ENCODE assay signal across 21 cellular contexts in genomic region chr17:56679767-56680422, GRCh38.
DNase-seq lines count a peak whose midpoint lies in the region; ATAC-seq and TF ChIP-seq lines count a peak whose summit lies in the region.
"Had no signal": no experiment of that assay in that cellular context is flagged by ENCODE, and none has a peak within 500 bp of the region (broad histone marks: within the 10 kb centered on the region; RNA-seq: fewer than 3 reads in every experiment).

No MANE protein-coding gene starts in this region.

- peaks cover 13% of the 10 kb centered on the region for H3F3A ChIP-seq in SK-N-SH (replicated peaks; ENCODE audit: insufficient read depth)

- no peaks in the 10 kb centered on the region for H3K36me3 ChIP-seq in HEK293 (ENCODE audit: control insufficient read depth in 2 of 2, insufficient read depth in 1 of 2, low read length in 2 of 2)
- H3K36me3 ChIP-seq in SK-N-SH (replicated peaks in 1 of 2; ENCODE audit: control insufficient read depth in 1 of 2, insufficient read depth in 2 of 2, low read length in 1 of 2): no peaks in the 10 kb centered on the region
- H3K36me3 ChIP-seq: gastrocnemius medialis, prostate gland had no signal

- no peaks in the 10 kb centered on the region for H3K9me3 ChIP-seq in HEK293 (ENCODE audit: control insufficient read depth, insufficient read depth, low read depth, low read length)
- no peaks in the 10 kb centered on the region for H3K9me3 ChIP-seq in SK-N-SH
- H3K9me3 ChIP-seq: gastrocnemius medialis, prostate gland had no signal

- no peak overlapping the region for H3K27ac Mint-ChIP-seq in T-cell
- H3K27ac Mint-ChIP-seq: activated naive CD8-positive, alpha-beta T cell treated with anti-CD3 and anti-CD28 coated beads for 36 hours; activated T-cell treated with anti-CD3 and anti-CD28 coated beads, Interleukin-2, amount 50 U/mL, for 72 hours; dendritic cell treated with granulocyte-macrophage colony-stimulating factor and Interleukin-4, amounts not matched to agents 40 ng/mL and 50 ng/mL, for 4 days had no signal

- H3K9me2 ChIP-seq in SK-N-SH: no peaks in the 10 kb centered on the region

- CTCF ChIA-PET in HEK293 (lab: Yijun Ruan, JAX): interaction anchor here (0.5 to 10.7 kb wide), 12 partner anchors 11 to 283 kb away, joined by 3 to 103 read pairs (median 4); no protein-coding TSS in a partner anchor
- CTCF ChIA-PET in SK-N-SH (lab: Yijun Ruan, JAX): interaction anchor here (0.6 to 4.6 kb wide), 6 partner anchors 10 to 87 kb away, joined by 3 to 31 read pairs (median 4); partner anchors contain the start of gene NOG
- CTCF ChIA-PET in T-cell (lab: Charles Lee): interaction anchor here in 1 of 2 donors (0.6 kb wide), 1 partner anchor 86 kb away, joined by 5 read pairs; no protein-coding TSS in a partner anchor

- DNase-seq in A172 (ENCODE audit: low spot score) (peak; percentile 44), SK-N-SH (no peak), iris pigment epithelial cell (ENCODE audit: low read depth) (peak; percentile 50), T-cell (no peak), sciatic nerve (ENCODE audit: low spot score) (no peak), GF-D8 (lab: John Stamatoyannopoulos, UW) (no peak), AG08396 (ENCODE audit: low spot score) (no peak)
- DNase-seq: activated CD4-positive, CD25-positive, alpha-beta regulatory T cell treated with anti-CD3 and anti-CD28 coated beads, Interleukin-2, amount 50 U/mL, for 72 hours; activated naive CD8-positive, alpha-beta T cell treated with anti-CD3 and anti-CD28 coated beads for 36 hours; gastrocnemius medialis; left cardiac atrium; NCI-H774; stimulated activated CD4-positive, alpha-beta T cell treated with anti-CD3 and anti-CD28 coated beads, Interleukin-4, amount 100 ng/mL, for 24 hours; T1000 had no signal

- no peak overlapping the region for H3K9ac ChIP-seq in SK-N-SH

- 11% methylated on average over 6 of the region's 6 CpGs for WGBS in SK-N-SH (ENCODE audit: low lambda C conversion rate)

- H3K27me3 ChIP-seq in SK-N-SH (ENCODE audit: insufficient read depth): no peaks in the 10 kb centered on the region; the same call in 1 of the 2 replicates

- no peaks in the 10 kb centered on the region for H3K36me3 Mint-ChIP-seq in T-cell
- H3K36me3 Mint-ChIP-seq: activated naive CD8-positive, alpha-beta T cell treated with anti-CD3 and anti-CD28 coated beads for 36 hours; mesothelial cell of epicardium had no signal

- intact Hi-C loops in sciatic nerve (cut with DNase I): no loop called here

- ATAC-seq in T-cell (replicated peaks in 1 of 4): no peak
- ATAC-seq in sciatic nerve: no peak

- H3K27ac ChIP-seq in HEK293 (ENCODE audit: extremely low read depth, low read depth, low read length) (no peak overlapping the region), SK-N-SH (ENCODE audit: low read depth in 2 of 2, low read length in 1 of 2) (no peak overlapping the region)
- H3K27ac ChIP-seq: C4-2B, gastrocnemius medialis, prostate gland had no signal

- H3K4me2 ChIP-seq in SK-N-SH: peak overlapping the region; percentile 66

- TF ChIP-seq EP300 in SK-N-SH (IDR thresholded peaks at IDR 0.05; ENCODE audit: borderline replicate concordance in 1 of 2, low read depth in 1 of 2, low read length in 1 of 2): peak in 1 of 2 experiments; percentile 82; a peak in 1 of 4 replicates

- no peak for TF ChIP-seq CTCF in HEK293 (tag by site-specific recombination; IDR thresholded peaks at IDR 0.05)
- TF ChIP-seq CTCF in SK-N-SH (IDR thresholded peaks at IDR 0.05): no peak

- no peak overlapping the region for H2AFZ ChIP-seq in SK-N-SH (ENCODE audit: low read depth)

- TF ChIP-seq RAD21 in SK-N-SH (IDR thresholded peaks at IDR 0.05; ENCODE audit: low read length): no peak

- POLR2A ChIA-PET in HEK293 (lab: Yijun Ruan, JAX): interaction anchor here (0.8 kb wide), 1 partner anchor 19 kb away, joined by 4 read pairs; no protein-coding TSS in a partner anchor
- POLR2A ChIA-PET in SK-N-SH (lab: Yijun Ruan, JAX): no interaction called here
- POLR2A ChIA-PET in T-cell (lab: Charles Lee): no interaction called here

- peaks cover 39 to 44% of the 10 kb centered on the region in 2 donors for H3K27me3 Mint-ChIP-seq in T-cell

- no peaks in the 10 kb centered on the region for H3K9me3 Mint-ChIP-seq in T-cell
- H3K9me3 Mint-ChIP-seq: activated naive CD8-positive, alpha-beta T cell treated with anti-CD3 and anti-CD28 coated beads for 36 hours; activated T-cell treated with anti-CD3 and anti-CD28 coated beads, Interleukin-2, amount 50 U/mL, for 72 hours; dendritic cell treated with granulocyte-macrophage colony-stimulating factor and Interleukin-4, amounts not matched to agents 40 ng/mL and 50 ng/mL, for 4 days; mesothelial cell of epicardium; neural crest cell had no signal

- peak overlapping the region in 1 of 3 donors; percentile 70 for H3K4me3 Mint-ChIP-seq in T-cell

- H4K20me1 ChIP-seq in SK-N-SH (ENCODE audit: insufficient read depth): no peaks in the 10 kb centered on the region

- no peaks in the 10 kb centered on the region for H3K4me1 ChIP-seq in HEK293 (ENCODE audit: control insufficient read depth, insufficient read depth, low read length)
- peaks cover 8 to 28% of the 10 kb centered on the region in 2 experiments; a peak in 3 of 4 replicates for H3K4me1 ChIP-seq in SK-N-SH (ENCODE audit: control insufficient read depth in 1 of 2, insufficient read depth in 2 of 2, low read depth in 1 of 2, low read length in 1 of 2)
- H3K4me1 ChIP-seq: prostate gland had no signal

- no peak overlapping the region for H3K4me3 ChIP-seq in HEK293 (ENCODE audit: low read depth, low read length)
- no peak overlapping the region for H3K4me3 ChIP-seq in SK-N-SH (ENCODE audit: low read depth in 2 of 2, low read length in 1 of 2)
- H3K4me3 ChIP-seq: prostate gland had no signal

- H3K4me1 Mint-ChIP-seq in T-cell: peaks cover 7 to 17% (median 17%) of the 10 kb centered on the region in 3 donors

- no peaks in the 10 kb centered on the region for H3K79me2 ChIP-seq in SK-N-SH (ENCODE audit: insufficient read depth)

TF ChIP-seq in HEK293, 187 proteins besides CTCF, POLR2A, EP300 and RAD21:
- TF ChIP-seq SCRT2 (tag by site-specific recombination; IDR thresholded peaks at IDR 0.05) (0 out of 2 replicates have a peak, but pooled peaks have one; percentile 38), ZNF558 (tag by site-specific recombination; IDR thresholded peaks at IDR 0.05) (no peak), ZNF561 (tag by site-specific recombination; IDR thresholded peaks at IDR 0.05; ENCODE audit: borderline replicate concordance) (no peak), REST (tag by site-specific recombination; IDR thresholded peaks at IDR 0.05) (no peak)

TF ChIP-seq in SK-N-SH, 30 proteins besides CTCF, POLR2A, EP300 and RAD21 (continues in another document):
- TF ChIP-seq ZBTB33 (IDR thresholded peaks at IDR 0.05; ENCODE audit: borderline replicate concordance, low read depth) (no peak; the same call in 1 of the 2 replicates), EZH2phosphoT487 (IDR thresholded peaks at IDR 0.05; ENCODE audit: borderline replicate concordance, low read depth) (no peak), TEAD4 (IDR thresholded peaks at IDR 0.05; ENCODE audit: borderline replicate concordance, insufficient read depth) (peak; percentile 76; the same call in 1 of the 2 replicates), TCF12 (IDR thresholded peaks at IDR 0.05) (peak; percentile 86), MAX (IDR thresholded peaks at IDR 0.05; ENCODE audit: low read depth) (0 out of 2 replicates have a peak, but pooled peaks have one; percentile 41), MEF2A (IDR thresholded peaks at IDR 0.05; ENCODE audit: borderline replicate concordance, low read depth) (peak; percentile 36; the same call in 1 of the 2 replicates), RXRA (IDR thresholded peaks at IDR 0.05; ENCODE audit: borderline replicate concordance, low read depth) (peak; percentile 47; the same call in 1 of the 2 replicates), FOSL2 (IDR thresholded peaks at IDR 0.05; ENCODE audit: borderline replicate concordance, low read depth) (0 out of 2 replicates have a peak, but pooled peaks have one; percentile 13), POLR2AphosphoS5 (IDR thresholded peaks at IDR 0.05; ENCODE audit: low read depth, low read length) (peak; percentile 32; the same call in 1 of the 2 replicates), CHD2 (IDR thresholded peaks at IDR 0.05; ENCODE audit: low read length, partially characterized antibody) (no peak), RFX5 (IDR thresholded peaks at IDR 0.05; ENCODE audit: low read length) (no peak), NFIC (IDR thresholded peaks at IDR 0.05; ENCODE audit: borderline replicate concordance) (peak; percentile 66), NRF1 (IDR thresholded peaks at IDR 0.05; ENCODE audit: low read depth, low read length) (no peak), SMC3 (IDR thresholded peaks at IDR 0.05; ENCODE audit: low read depth, low read length) (no peak), JUND (IDR thresholded peaks at IDR 0.05) (peak; percentile 83), YY1 (IDR thresholded peaks at IDR 0.05; ENCODE audit: low read depth) (no peak), FOXM1 (IDR thresholded peaks at IDR 0.05; ENCODE audit: low read depth) (no peak)

Comparison
In these comparisons a context has a peak if more than half of its experiments do, and no peak if none do; other contexts are left out.
1. DNase-seq: peak in A172 (single experiment) and iris pigment epithelial cell (single experiment); none in SK-N-SH (single experiment), T-cell (0 of 34), sciatic nerve (single experiment), GF-D8 (single experiment) and AG08396 (single experiment).